ENCODE assay signal across 33 cellular contexts in genomic region chr15:71666723-71667122, GRCh38.
"Had no signal": no experiment of that assay in that cellular context is flagged by ENCODE, and none has a peak within 500 bp of the region (broad histone marks: within the 10 kb centered on the region; RNA-seq: fewer than 3 reads in every experiment).

No MANE protein-coding gene starts in this region.

- H3K4me1 Mint-ChIP-seq: activated CD4-positive, alpha-beta T cell treated with anti-CD3 and anti-CD28 coated beads for 36 hours; activated CD4-positive, alpha-beta T cell treated with anti-CD3 and anti-CD28 coated beads, Interleukin-2, amount 10 ng/mL, durations not matched to agents 24 days and 14 days; activated CD8-positive, alpha-beta memory T cell treated with anti-CD3 and anti-CD28 coated beads, Interleukin-2, amount 10 ng/mL, durations not matched to agents 7 days and 5 days; activated naive CD4-positive, alpha-beta T cell treated with anti-CD3 and anti-CD28 coated beads, Interleukin-2, amount 10 ng/mL, durations not matched to agents 7 days and 5 days; activated naive CD8-positive, alpha-beta T cell treated with anti-CD3 and anti-CD28 coated beads, Interleukin-2, amount 10 ng/mL, durations not matched to agents 7 days and 5 days; central memory CD8-positive, alpha-beta T cell; endodermal cell had no signal

- H3K36me3 ChIP-seq: brain microvascular endothelial cell, gastrocnemius medialis had no signal

- H3K27ac ChIP-seq: brain microvascular endothelial cell, coronary artery, foreskin keratinocyte, gastrocnemius medialis had no signal

- ATAC-seq: activated CD4-positive, alpha-beta T cell treated with anti-CD3 and anti-CD28 coated beads for 36 hours; activated CD8-positive, alpha-beta memory T cell treated with anti-CD3 and anti-CD28 coated beads, Interleukin-2, amount 10 ng/mL, durations not matched to agents 7 days and 5 days; activated CD8-positive, alpha-beta T cell treated with anti-CD3 and anti-CD28 coated beads, Interleukin-2, amount 10 ng/mL, durations not matched to agents 7 days and 5 days; activated naive CD4-positive, alpha-beta T cell treated with anti-CD3 and anti-CD28 coated beads, Interleukin-2, amount 50 U/mL, for 72 hours; foreskin keratinocyte; gastrocnemius medialis had no signal

- H3K36me3 Mint-ChIP-seq: activated CD4-positive, alpha-beta memory T cell treated with anti-CD3 and anti-CD28 coated beads for 36 hours; activated CD8-positive, alpha-beta memory T cell treated with anti-CD3 and anti-CD28 coated beads, Interleukin-2, amount 10 ng/mL, durations not matched to agents 7 days and 5 days; activated naive CD4-positive, alpha-beta T cell treated with anti-CD3 and anti-CD28 coated beads, Interleukin-2, amount 10 ng/mL, durations not matched to agents 7 days and 5 days; activated naive CD4-positive, alpha-beta T cell treated with anti-CD3 and anti-CD28 coated beads, Interleukin-2, amount 50 U/mL, for 72 hours; activated naive CD8-positive, alpha-beta T cell treated with anti-CD3 and anti-CD28 coated beads, Interleukin-2, amount 10 ng/mL, durations not matched to agents 7 days and 5 days had no signal

- DNase-seq: activated CD4-positive, alpha-beta memory T cell treated with anti-CD3 and anti-CD28 coated beads for 36 hours; activated CD4-positive, alpha-beta T cell treated with anti-CD3 and anti-CD28 coated beads for 36 hours; activated CD4-positive, alpha-beta T cell treated with anti-CD3 and anti-CD28 coated beads, Interleukin-2, amount 10 ng/mL, durations not matched to agents 24 days and 14 days; activated CD4-positive, CD25-positive, alpha-beta regulatory T cell; activated CD4-positive, CD25-positive, alpha-beta regulatory T cell treated with anti-CD3 and anti-CD28 coated beads, Interleukin-2, amount 50 U/mL, for 72 hours; activated CD8-positive, alpha-beta memory T cell treated with anti-CD3 and anti-CD28 coated beads, Interleukin-2, amount 10 ng/mL, durations not matched to agents 7 days and 5 days; activated CD8-positive, alpha-beta memory T cell treated with anti-CD3 and anti-CD28 coated beads, Interleukin-2, amount 50 U/mL, for 4 hours; activated CD8-positive, alpha-beta T cell treated with anti-CD3 and anti-CD28 coated beads, Interleukin-2, amount 10 ng/mL, durations not matched to agents 7 days and 5 days; activated effector memory CD4-positive, alpha-beta T cell treated with anti-CD3 and anti-CD28 coated beads, Interleukin-2, amount 50 U/mL, for 16 hours; activated naive CD4-positive, alpha-beta T cell; activated naive CD4-positive, alpha-beta T cell treated with anti-CD3 and anti-CD28 coated beads, Interleukin-2, amount 10 ng/mL, durations not matched to agents 7 days and 5 days; activated naive CD8-positive, alpha-beta T cell treated with anti-CD3 and anti-CD28 coated beads, Interleukin-2, amount 10 ng/mL, durations not matched to agents 7 days and 5 days; activated T-cell treated with anti-CD3 and anti-CD28 coated beads, Interleukin-2, amount 50 U/mL, for 1 hour; activated T-cell treated with anti-CD3 and anti-CD28 coated beads, Interleukin-2, amount 50 U/mL, for 48 hours; amniotic stem cell; anterior cingulate cortex; brain microvascular endothelial cell; dorsolateral prefrontal cortex; effector memory CD4-positive, alpha-beta T cell; endodermal cell; esophagus squamous epithelium; foreskin keratinocyte; gastrocnemius medialis; glutamatergic neuron; T-helper 2 cell had no signal

- H3K27ac Mint-ChIP-seq: activated CD4-positive, alpha-beta memory T cell treated with anti-CD3 and anti-CD28 coated beads for 36 hours; activated CD4-positive, alpha-beta T cell treated with anti-CD3 and anti-CD28 coated beads for 36 hours; activated CD4-positive, alpha-beta T cell treated with anti-CD3 and anti-CD28 coated beads, Interleukin-2, amount 10 ng/mL, durations not matched to agents 24 days and 14 days; activated CD8-positive, alpha-beta memory T cell treated with anti-CD3 and anti-CD28 coated beads, Interleukin-2, amount 10 ng/mL, durations not matched to agents 7 days and 5 days; activated CD8-positive, alpha-beta T cell treated with anti-CD3 and anti-CD28 coated beads, Interleukin-2, amount 10 ng/mL, durations not matched to agents 7 days and 5 days; activated naive CD4-positive, alpha-beta T cell treated with anti-CD3 and anti-CD28 coated beads, Interleukin-2, amount 10 ng/mL, durations not matched to agents 7 days and 5 days; activated naive CD4-positive, alpha-beta T cell treated with anti-CD3 and anti-CD28 coated beads, Interleukin-2, amount 50 U/mL, for 72 hours; activated naive CD8-positive, alpha-beta T cell treated with anti-CD3 and anti-CD28 coated beads, Interleukin-2, amount 10 ng/mL, durations not matched to agents 7 days and 5 days; activated T-helper 1 cell treated with anti-CD3 and anti-CD28 coated beads, Interleukin-12 subunit alpha, Interleukin-12 subunit beta, Interleukin-2, Interleukin-4 antibody, amounts not matched to agents 30 ng/mL and 10 ng/mL and 1 ng/mL, durations not matched to agents 14 hours and 24 hours and 36 hours; activated T-helper 2 cell treated with anti-CD3 and anti-CD28 coated beads, Interferon-gamma antibody, Interleukin-2, Interleukin-4, amounts not matched to agents 10 μg/mL and 5 μg/mL and 100 μg/mL, durations not matched to agents 14 hours and 24 hours and 36 hours; dendritic cell treated with granulocyte-macrophage colony-stimulating factor and Interleukin-4, amounts not matched to agents 40 ng/mL and 50 ng/mL, for 4 days; endodermal cell had no signal

- FAIRE-seq: astrocyte, bronchial epithelial cell had no signal

- H3K27me3 ChIP-seq: brain microvascular endothelial cell, esophagus squamous epithelium, foreskin keratinocyte, gastrocnemius medialis had no signal

- H3K9me3 ChIP-seq: esophagus squamous epithelium, gastrocnemius medialis had no signal

- H3K9me3 Mint-ChIP-seq: activated naive CD4-positive, alpha-beta T cell treated with anti-CD3 and anti-CD28 coated beads, Interleukin-2, amount 10 ng/mL, durations not matched to agents 7 days and 5 days; activated naive CD4-positive, alpha-beta T cell treated with anti-CD3 and anti-CD28 coated beads, Interleukin-2, amount 50 U/mL, for 72 hours; activated naive CD8-positive, alpha-beta T cell treated with anti-CD3 and anti-CD28 coated beads, Interleukin-2, amount 10 ng/mL, durations not matched to agents 7 days and 5 days; activated T-helper 1 cell treated with anti-CD3 and anti-CD28 coated beads, Interleukin-12 subunit alpha, Interleukin-12 subunit beta, Interleukin-2, Interleukin-4 antibody, amounts not matched to agents 30 ng/mL and 10 ng/mL and 1 ng/mL, durations not matched to agents 14 hours and 24 hours and 36 hours; dendritic cell treated with granulocyte-macrophage colony-stimulating factor and Interleukin-4, amounts not matched to agents 40 ng/mL and 50 ng/mL, for 4 days had no signal

- H3K4me3 ChIP-seq: coronary artery, dorsolateral prefrontal cortex, esophagus squamous epithelium, gastrocnemius medialis had no signal

- H3K4me1 ChIP-seq: foreskin keratinocyte, gastrocnemius medialis had no signal

- H3K4me3 Mint-ChIP-seq: activated CD4-positive, alpha-beta memory T cell treated with anti-CD3 and anti-CD28 coated beads for 36 hours; activated CD4-positive, alpha-beta T cell treated with anti-CD3 and anti-CD28 coated beads for 36 hours; activated CD4-positive, alpha-beta T cell treated with anti-CD3 and anti-CD28 coated beads, Interleukin-2, amount 10 ng/mL, durations not matched to agents 24 days and 14 days; activated CD8-positive, alpha-beta memory T cell treated with anti-CD3 and anti-CD28 coated beads, Interleukin-2, amount 10 ng/mL, durations not matched to agents 7 days and 5 days; activated CD8-positive, alpha-beta T cell treated with anti-CD3 and anti-CD28 coated beads, Interleukin-2, amount 10 ng/mL, durations not matched to agents 7 days and 5 days; activated naive CD4-positive, alpha-beta T cell treated with anti-CD3 and anti-CD28 coated beads, Interleukin-2, amount 10 ng/mL, durations not matched to agents 7 days and 5 days; activated naive CD8-positive, alpha-beta T cell treated with anti-CD3 and anti-CD28 coated beads, Interleukin-2, amount 10 ng/mL, durations not matched to agents 7 days and 5 days; activated T-helper 1 cell treated with anti-CD3 and anti-CD28 coated beads, Interleukin-12 subunit alpha, Interleukin-12 subunit beta, Interleukin-2, Interleukin-4 antibody, amounts not matched to agents 30 ng/mL and 10 ng/mL and 1 ng/mL, durations not matched to agents 14 hours and 24 hours and 36 hours; central memory CD8-positive, alpha-beta T cell; dendritic cell treated with granulocyte-macrophage colony-stimulating factor and Interleukin-4, amounts not matched to agents 40 ng/mL and 50 ng/mL, for 4 days; endodermal cell had no signal
